12 cellular contexts compared by ENCODE assay signal in the genomic region with DNA sequence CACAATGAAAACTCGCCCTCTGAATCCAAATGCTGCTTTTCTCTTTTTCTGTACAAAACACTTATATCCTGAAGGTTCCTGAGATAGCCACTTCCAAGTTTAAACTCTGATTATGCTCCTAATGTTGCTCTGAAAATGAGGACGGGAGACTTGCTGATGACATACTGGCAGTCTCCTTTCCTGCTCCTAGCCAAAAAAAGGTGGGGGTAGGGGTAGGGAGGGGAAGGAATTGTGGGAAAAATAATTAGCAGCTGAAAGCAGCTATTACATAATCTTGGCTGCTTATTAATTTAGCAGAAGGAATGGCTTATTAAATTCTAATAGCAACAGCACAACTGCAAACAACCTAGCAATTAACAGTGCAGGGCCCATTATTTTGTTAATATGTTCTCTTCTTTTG. TPM values are rescaled to one million over a fixed set of nuclear protein-coding genes. Genes with fewer than 3 reads are reported as not detected.
A peak's percentile ranks its signal among the peaks of the same experiment; 100 is the strongest.
DNase-seq lines count a peak whose midpoint lies in the region; ATAC-seq and TF ChIP-seq lines count a peak whose summit lies in the region.
"Had no signal": no experiment of that assay in that cellular context is flagged by ENCODE, and none has a peak within 500 bp of the region (broad histone marks: within the 10 kb centered on the region; RNA-seq: fewer than 3 reads in every experiment).

No MANE protein-coding gene starts in this region.

- peak overlapping the region; percentile 27 for H3K4me3 Mint-ChIP-seq in activated naive CD4-positive, alpha-beta T cell treated with anti-CD3 and anti-CD28 coated beads for 36 hours
- H3K4me3 Mint-ChIP-seq in MCF 10A (ENCODE audit: unreplicated experiment) = no peak overlapping the region
- H3K4me3 Mint-ChIP-seq: effector memory CD8-positive, alpha-beta T cell had no signal

- no TSS peak for BruUV-seq in MCF 10A (replicated peaks; lab: Mats Ljungman, UMichigan)

- peaks cover 28% of the 10 kb centered on the region for H3K4me1 ChIP-seq in iPS-18a (ENCODE audit: control insufficient read depth, low read depth, low read length)
- peaks cover 0 to 30% (median 14%) of the 10 kb centered on the region in 4 donors for H3K4me1 ChIP-seq in stomach

- TF ChIP-seq EP300 in stomach (IDR thresholded peaks at IDR 0.05) = no peak

- intact Hi-C loops in activated naive CD4-positive, alpha-beta T cell treated with anti-CD3 and anti-CD28 coated beads for 36 hours (cut with micrococcal nuclease) = loop anchor here (10.0 kb wide), 2 partner anchors 178 to 1018 kb away; a partner anchor contains a TSS
- intact Hi-C loops in stomach (cut with DNase I; ENCODE audit: low total_unique reads) = no loop called here
- intact Hi-C loops in head of caudate nucleus (cut with DNase I) = loop anchor here (10.0 kb wide), 1 partner anchor 62 kb away; a partner anchor contains a TSS
- intact Hi-C loops in MCF 10A (cut with micrococcal nuclease) = loop anchor here (10.0 kb wide), 1 partner anchor 578 kb away; no protein-coding TSS in a partner anchor

- ATAC-seq in GM21786 (IDR thresholded peaks at IDR 0.05; ENCODE audit: unreplicated experiment) = no peak
- ATAC-seq: effector memory CD8-positive, alpha-beta T cell had no signal

- peak overlapping the region; percentile 98 for H3K4me3 ChIP-seq in iPS-18a (ENCODE audit: low read length)
- H3K4me3 ChIP-seq in stomach = no peak overlapping the region
- H3K4me3 ChIP-seq: thyroid gland had no signal

- no peak overlapping the region for H3K27ac ChIP-seq in iPS-18a (ENCODE audit: low read length)
- H3K27ac ChIP-seq in stomach = peak overlapping the region in 3 of 5 donors; percentile 7 to 95 (median 85)

- TF ChIP-seq POLR2A in stomach (IDR thresholded peaks at IDR 0.05) = no peak

- H3K9ac ChIP-seq in iPS-18a (ENCODE audit: low read length) = peak overlapping the region; percentile 58

- TF ChIP-seq CTCF in stomach (IDR thresholded peaks at IDR 0.05) = no peak
- TF ChIP-seq CTCF in MCF 10A (IDR thresholded peaks at IDR 0.05; ENCODE audit: unreplicated experiment) = no peak

- H3K27ac Mint-ChIP-seq in activated naive CD4-positive, alpha-beta T cell treated with anti-CD3 and anti-CD28 coated beads for 36 hours = no peak overlapping the region
- no peak overlapping the region for H3K27ac Mint-ChIP-seq in MCF 10A (ENCODE audit: low read depth, unreplicated experiment)
- H3K27ac Mint-ChIP-seq: effector memory CD8-positive, alpha-beta T cell had no signal

- H3K36me3 ChIP-seq in iPS-18a (ENCODE audit: control insufficient read depth, low read depth, low read length) = peaks cover 13% of the 10 kb centered on the region
- no peaks in the 10 kb centered on the region for H3K36me3 ChIP-seq in stomach
- H3K36me3 ChIP-seq: thyroid gland had no signal

- H3K4me1 Mint-ChIP-seq in activated naive CD4-positive, alpha-beta T cell treated with anti-CD3 and anti-CD28 coated beads for 36 hours (ENCODE audit: low read depth) = peaks cover 15% of the 10 kb centered on the region
- peaks cover 6% of the 10 kb centered on the region for H3K4me1 Mint-ChIP-seq in MCF 10A (ENCODE audit: insufficient read depth, unreplicated experiment)

- 47 to 67% (median 62%) methylated on average over 2 of the region's 2 CpGs for WGBS in stomach, 5 donors

- H3K27me3 Mint-ChIP-seq in activated naive CD4-positive, alpha-beta T cell treated with anti-CD3 and anti-CD28 coated beads for 36 hours (ENCODE audit: low read depth) = no peaks in the 10 kb centered on the region
- peaks cover 21% of the 10 kb centered on the region for H3K27me3 Mint-ChIP-seq in MCF 10A (ENCODE audit: insufficient read depth, unreplicated experiment)
- H3K27me3 Mint-ChIP-seq: effector memory CD8-positive, alpha-beta T cell had no signal

- H3K9me3 Mint-ChIP-seq in activated naive CD4-positive, alpha-beta T cell treated with anti-CD3 and anti-CD28 coated beads for 36 hours = no peaks in the 10 kb centered on the region
- no peaks in the 10 kb centered on the region for H3K9me3 Mint-ChIP-seq in MCF 10A (ENCODE audit: unreplicated experiment)
- H3K9me3 Mint-ChIP-seq: effector memory CD8-positive, alpha-beta T cell had no signal

- H3K27me3 ChIP-seq in iPS-18a (ENCODE audit: control insufficient read depth, insufficient read depth, low read length) (no peaks in the 10 kb centered on the region), stomach (peaks cover 0 to 15% (median 0%) of the 10 kb centered on the region in 3 donors)
- H3K27me3 ChIP-seq: thyroid gland had no signal

- H3K9me3 ChIP-seq in iPS-18a (ENCODE audit: control insufficient read depth, low read depth, low read length) = no peaks in the 10 kb centered on the region
- H3K9me3 ChIP-seq in stomach = no peaks in the 10 kb centered on the region
- H3K9me3 ChIP-seq: thyroid gland had no signal

- DNase-seq in activated naive CD4-positive, alpha-beta T cell treated with anti-CD3 and anti-CD28 coated beads for 36 hours = no peak
- DNase-seq in activated naive CD4-positive, alpha-beta T cell (lab: John Stamatoyannopoulos, UW) = no peak
- DNase-seq in NCI-H524 (lab: John Stamatoyannopoulos, UW) = peak; percentile 40 to 71
- DNase-seq in stomach = no peak
- DNase-seq in head of caudate nucleus = no peak
- no peak for DNase-seq in MCF 10A (ENCODE audit: unreplicated experiment)
- DNase-seq: activated CD4-positive, alpha-beta T cell treated with anti-CD3 and anti-CD28 coated beads for 48 hours; effector memory CD8-positive, alpha-beta T cell; NCI-H187; thyroid gland had no signal

- POLR2A ChIA-PET in MCF 10A (lab: Yijun Ruan, JAX) = no interaction called here

- CTCF ChIA-PET in activated naive CD4-positive, alpha-beta T cell treated with anti-CD3 and anti-CD28 coated beads for 36 hours (lab: Charles Lee) = no interaction called here
- CTCF ChIA-PET in MCF 10A (lab: Yijun Ruan, JAX) = no interaction called here

- H3K36me3 Mint-ChIP-seq in activated naive CD4-positive, alpha-beta T cell treated with anti-CD3 and anti-CD28 coated beads for 36 hours (ENCODE audit: low read depth) = no peaks in the 10 kb centered on the region
- no peaks in the 10 kb centered on the region for H3K36me3 Mint-ChIP-seq in MCF 10A (ENCODE audit: insufficient read depth, unreplicated experiment)

RNA-seq across cellular contexts. Expression of a gene that starts 2.0 kb away (rescaled TPM):
- 10 to 100 TPM; 17.4 to 18.0 TPM for total RNA-seq in activated naive CD4-positive, alpha-beta T cell treated with anti-CD3 and anti-CD28 coated beads for 36 hours
- total RNA-seq in stomach (100 to 1,000 TPM in 1 of 5 donors, 10 to 100 TPM in 3, 1 to 10 TPM in 1; 8.1 to 146 (median 53.6) TPM), MCF 10A (2022) (8.4 and 9.4 TPM in 2 replicates)
- 10 to 100 TPM; 12.1 to 15.8 (median 14.9) TPM for polyA plus RNA-seq in stomach

Comparison
In these comparisons a context has a peak if more than half of its experiments do, and no peak if none do; other contexts are left out.
1. DNase-seq: peak in NCI-H524 (2 of 2); none in activated naive CD4-positive, alpha-beta T cell treated with anti-CD3 and anti-CD28 coated beads for 36 hours (single experiment), activated naive CD4-positive, alpha-beta T cell (0 of 4), stomach (single experiment), head of caudate nucleus (0 of 42) and MCF 10A (single experiment).